ENCODE assay signal across 9 cellular contexts in genomic region chr13:100789481-100789880, GRCh38.
DNase-seq lines count a peak whose midpoint lies in the region; ATAC-seq lines count a peak whose summit lies in the region.
"Had no signal": no experiment of that assay in that cellular context is flagged by ENCODE, and none has a peak within 500 bp of the region (broad histone marks: within the 10 kb centered on the region; RNA-seq: fewer than 3 reads in every experiment).

No MANE protein-coding gene starts in this region.

- ATAC-seq in HG03045 (IDR thresholded peaks at IDR 0.05; ENCODE audit: unreplicated experiment), result no peak

- DNase-seq in NCI-H1417 (lab: John Stamatoyannopoulos, UW), result peak; percentile 48 to 97 (median 82)
- no peak for DNase-seq in NCI-H1417 treated with DMSO at 0.1 percent for 48 hours (lab: John Stamatoyannopoulos, UW)
- peak; percentile 25 for DNase-seq in NCI-H2171 (lab: John Stamatoyannopoulos, UW)
- peak; percentile 79 for DNase-seq in foreskin melanocyte
- DNase-seq in stromal cell of bone marrow (ENCODE audit: low read depth), result peak; percentile 9
- DNase-seq in activated CD4-positive, alpha-beta T cell treated with anti-CD3 and anti-CD28 coated beads, Interleukin-2, amount 50 U/mL, for 48 hours, result no peak
- DNase-seq in activated T-cell treated with anti-CD3 and anti-CD28 coated beads, Interleukin-2, amount 50 U/mL, for 24 hours, result no peak
- DNase-seq: Kasumi-1 had no signal

- no peaks in the 10 kb centered on the region for H3K36me3 Mint-ChIP-seq in activated T-cell treated with anti-CD3 and anti-CD28 coated beads, Interleukin-2, amount 50 U/mL, for 24 hours (ENCODE audit: low read depth)

- no peak overlapping the region for H3K27ac Mint-ChIP-seq in activated T-cell treated with anti-CD3 and anti-CD28 coated beads, Interleukin-2, amount 50 U/mL, for 24 hours

- peaks cover 3% of the 10 kb centered on the region for H3K4me1 Mint-ChIP-seq in activated T-cell treated with anti-CD3 and anti-CD28 coated beads, Interleukin-2, amount 50 U/mL, for 24 hours (ENCODE audit: low read depth)

- no peak overlapping the region for H3K4me3 Mint-ChIP-seq in activated T-cell treated with anti-CD3 and anti-CD28 coated beads, Interleukin-2, amount 50 U/mL, for 24 hours

- H3K27me3 Mint-ChIP-seq in activated T-cell treated with anti-CD3 and anti-CD28 coated beads, Interleukin-2, amount 50 U/mL, for 24 hours, result peaks cover 60% of the 10 kb centered on the region

- peaks cover 3% of the 10 kb centered on the region for H3K9me3 Mint-ChIP-seq in activated T-cell treated with anti-CD3 and anti-CD28 coated beads, Interleukin-2, amount 50 U/mL, for 24 hours

Comparison
In these comparisons a context has a peak if more than half of its experiments do, and no peak if none do; other contexts are left out.
1. DNase-seq: peak in NCI-H1417 (3 of 3), NCI-H2171 (single experiment), foreskin melanocyte (single experiment) and stromal cell of bone marrow (single experiment); none in NCI-H1417 treated with DMSO at 0.1 percent for 48 hours (single experiment), activated CD4-positive, alpha-beta T cell treated with anti-CD3 and anti-CD28 coated beads, Interleukin-2, amount 50 U/mL, for 48 hours (0 of 2) and activated T-cell treated with anti-CD3 and anti-CD28 coated beads, Interleukin-2, amount 50 U/mL, for 24 hours (single experiment).